ENCODE assay signal across 35 cellular contexts in the genomic region with DNA sequence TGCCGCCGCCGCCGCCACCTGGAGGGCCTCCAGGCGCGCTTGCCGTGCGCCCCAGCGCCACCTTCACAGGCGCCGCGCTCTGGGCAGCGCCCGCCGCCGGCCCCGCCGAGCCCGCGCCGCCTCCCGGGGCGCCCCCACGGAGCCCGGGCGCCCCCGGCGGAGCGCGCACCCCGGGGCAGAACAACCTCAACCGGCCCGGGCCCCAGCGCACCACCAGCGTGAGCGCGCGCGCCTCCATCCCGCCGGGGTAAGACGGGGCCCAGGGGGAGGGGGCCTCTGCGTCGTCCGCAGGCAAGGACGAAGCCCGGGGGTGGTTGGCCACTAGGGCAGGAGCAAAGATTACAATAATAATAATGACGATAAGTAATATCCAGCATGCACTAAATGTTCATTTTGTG. TPM values are rescaled to one million over a fixed set of nuclear protein-coding genes. Genes with fewer than 3 reads are reported as not detected.
DNase-seq lines count a peak whose midpoint lies in the region; ATAC-seq, FAIRE-seq and TF ChIP-seq lines count a peak whose summit lies in the region.
"Had no signal": no experiment of that assay in that cellular context is flagged by ENCODE, and none has a peak within 500 bp of the region (broad histone marks: within the 10 kb centered on the region; RNA-seq: fewer than 3 reads in every experiment).

No MANE protein-coding gene starts in this region.

- no peak overlapping the region for H4K8ac ChIP-seq in neuronal stem cell (ENCODE audit: low read depth, low read length)

- H3K9me3 ChIP-seq in DND-41 (ENCODE audit: insufficient read depth, low read length, severe bottlenecking) (no peaks in the 10 kb centered on the region), NT2/D1 (ENCODE audit: insufficient read depth, low read length) (no peaks in the 10 kb centered on the region), iPS-15b (ENCODE audit: control insufficient read depth, insufficient read depth, low read length) (no peaks in the 10 kb centered on the region), neuronal stem cell (replicated peaks in 1 of 2; ENCODE audit: control insufficient read depth in 2 of 2, insufficient read depth in 1 of 2, low read depth in 1 of 2, low read length in 2 of 2) (no peaks in the 10 kb centered on the region), aorta (ENCODE audit: control insufficient read depth, low read length) (no peaks in the 10 kb centered on the region)
- H3K9me3 ChIP-seq: adrenal gland; BLaER1 treated with 17β-estradiol and CSF1 and Interleukin-3, amounts not matched to agents 10 nM and 100 nM; body of pancreas; esophagus squamous epithelium; heart left ventricle; right lobe of liver; spleen; thyroid gland; vagina had no signal

- DNase-seq in DND-41 (no peak), NT2/D1 (ENCODE audit: low read depth, low spot score) (no peak), neuronal stem cell (ENCODE audit: low spot score) (no peak), GM12891 (ENCODE audit: insufficient read length, low spot score) (no peak), aorta (no peak), foreskin melanocyte (no peak), GM19240 (ENCODE audit: insufficient read length, low spot score) (no peak)
- DNase-seq: ACHN; activated CD4-positive, alpha-beta memory T cell treated with anti-CD3 and anti-CD28 coated beads, Interleukin-2, amount 10 ng/mL, durations not matched to agents 7 days and 5 days; activated CD8-positive, alpha-beta memory T cell treated with anti-CD3 and anti-CD28 coated beads, Interleukin-2, amount 50 U/mL, for 4 hours; activated naive CD4-positive, alpha-beta T cell treated with anti-CD3 and anti-CD28 coated beads for 36 hours; adrenal gland; body of pancreas; COR-L47; DMS79; esophagus squamous epithelium; foreskin keratinocyte; heart left ventricle; IMR-90; NCI-H1436 treated with DMSO at 0.1 percent for 48 hours; NCI-H2081 treated with DMSO at 0.1 percent for 48 hours; NCI-H345; SIG-M5; spleen; stimulated activated CD4-positive, alpha-beta T cell treated with anti-CD3 and anti-CD28 coated beads, Interleukin-2, amount 100 ng/mL, for 24 hours; thyroid gland had no signal

- no peak overlapping the region for H3K4ac ChIP-seq in neuronal stem cell (ENCODE audit: low read length)

- H3K18ac ChIP-seq in neuronal stem cell (ENCODE audit: low read length), result no peak overlapping the region

- intact Hi-C loops in aorta (cut with DNase I), result no loop called here

- no peak overlapping the region for H4K91ac ChIP-seq in neuronal stem cell (ENCODE audit: low read depth, low read length, poor library complexity)

- no peak overlapping the region for H2AK5ac ChIP-seq in neuronal stem cell (ENCODE audit: low read depth, low read length)

- H3K79me1 ChIP-seq in neuronal stem cell (ENCODE audit: low read depth, low read length), result no peaks in the 10 kb centered on the region

- no CpG with 5 or more reads among the region's 48 CpGs for WGBS in neuronal stem cell (ENCODE audit: extremely low coverage in 2 of 2, insufficient read length in 2 of 2, insufficient replicate concordance in 1 of 2), 2 donors
- WGBS in aorta, 2 donors, result 6% methylated on average over 26 to 48 of the region's 48 CpGs

- H2BK120ac ChIP-seq in neuronal stem cell (ENCODE audit: low read depth, low read length), result no peak overlapping the region

- H2BK5ac ChIP-seq in neuronal stem cell (ENCODE audit: low read length), result no peak overlapping the region

- H3K4me2 ChIP-seq in DND-41 (ENCODE audit: insufficient read depth, low read length) (no peak overlapping the region), neuronal stem cell (ENCODE audit: insufficient read depth, low read length, poor library complexity, severe bottlenecking) (peak overlapping the region; percentile 47)

- H3K9ac ChIP-seq in DND-41 (ENCODE audit: low read depth, low read length) (no peak overlapping the region), NT2/D1 (ENCODE audit: insufficient read length, low read depth) (no peak overlapping the region), iPS-15b (ENCODE audit: low read depth, low read length) (no peak overlapping the region), neuronal stem cell (ENCODE audit: low read depth, low read length, poor library complexity) (no peak overlapping the region)
- H3K9ac ChIP-seq: BLaER1 treated with 17β-estradiol and CSF1 and Interleukin-3, amounts not matched to agents 10 nM and 100 nM had no signal

- FAIRE-seq in GM12891 (lab: Jason Lieb, UNC), result no peak
- FAIRE-seq: GM18507 had no signal

- H2AFZ ChIP-seq in DND-41 (ENCODE audit: low read depth, low read length) (no peak overlapping the region), neuronal stem cell (ENCODE audit: low read length) (no peak overlapping the region)

- no peak overlapping the region for H2BK15ac ChIP-seq in neuronal stem cell (ENCODE audit: low read length)

- H3K4me1 ChIP-seq in DND-41 (ENCODE audit: insufficient read depth, low read length), result peaks cover 93% of the 10 kb centered on the region
- no peaks in the 10 kb centered on the region for H3K4me1 ChIP-seq in NT2/D1 (ENCODE audit: insufficient read depth, insufficient read length)
- peaks cover 2% of the 10 kb centered on the region for H3K4me1 ChIP-seq in iPS-15b (ENCODE audit: control insufficient read depth, insufficient read depth, low read length)
- peaks cover 0 to 2% of the 10 kb centered on the region in 2 donors for H3K4me1 ChIP-seq in neuronal stem cell (ENCODE audit: control insufficient read depth in 2 of 2, insufficient read depth in 1 of 2, low read depth in 1 of 2, low read length in 2 of 2)
- H3K4me1 ChIP-seq in aorta (ENCODE audit: control insufficient read depth in 1 of 2, insufficient read depth in 2 of 2, low read length in 2 of 2), result no peaks in the 10 kb centered on the region
- H3K4me1 ChIP-seq: body of pancreas, esophagus squamous epithelium, foreskin keratinocyte, heart left ventricle, vagina had no signal

- no peak for ATAC-seq in DND-41 (ENCODE audit: insufficient read depth, low read depth)
- no peak for ATAC-seq in aorta (ENCODE audit: low FRiP score)
- ATAC-seq: body of pancreas, HCT116, heart left ventricle, left lobe of liver, right lobe of liver had no signal

- H3K36me3 ChIP-seq in DND-41 (ENCODE audit: insufficient read depth, low read length) (peaks cover 97% of the 10 kb centered on the region), NT2/D1 (ENCODE audit: insufficient read depth, insufficient read length, low read length) (no peaks in the 10 kb centered on the region), iPS-15b (ENCODE audit: control insufficient read depth, insufficient read depth, low read length) (no peaks in the 10 kb centered on the region), neuronal stem cell (replicated peaks in 1 of 2; ENCODE audit: control insufficient read depth in 2 of 2, insufficient read depth in 2 of 2, low read length in 2 of 2) (no peaks in the 10 kb centered on the region), aorta (ENCODE audit: control insufficient read depth in 1 of 2, insufficient read depth in 2 of 2, low read length in 1 of 2) (no peaks in the 10 kb centered on the region)
- H3K36me3 ChIP-seq: adrenal gland, esophagus squamous epithelium, heart left ventricle, right lobe of liver, thyroid gland, vagina had no signal

- peaks cover 37% of the 10 kb centered on the region for H4K20me1 ChIP-seq in DND-41 (ENCODE audit: insufficient read depth, low read length)

- H3K14ac ChIP-seq in neuronal stem cell (ENCODE audit: low read length), result no peak overlapping the region

- H3K23ac ChIP-seq in neuronal stem cell (ENCODE audit: low read depth, low read length, poor library complexity), result no peak overlapping the region

- H3K27ac ChIP-seq in DND-41 (ENCODE audit: low read length) (peak overlapping the region; percentile 61), neuronal stem cell (replicated peaks; ENCODE audit: low read length) (no peak overlapping the region), aorta (ENCODE audit: low read depth in 1 of 2, low read length in 2 of 2) (no peak overlapping the region)
- H3K27ac ChIP-seq: adrenal gland; BLaER1 treated with 17β-estradiol and CSF1 and Interleukin-3, amounts not matched to agents 10 nM and 100 nM; body of pancreas; esophagus squamous epithelium; foreskin keratinocyte; heart left ventricle; right lobe of liver; thyroid gland; vagina had no signal

- no peak for TF ChIP-seq CTCF in DND-41 (IDR thresholded peaks at IDR 0.05; ENCODE audit: borderline replicate concordance, extremely low read depth, low read length, poor library complexity, severe bottlenecking)

- H3K4me3 ChIP-seq in DND-41 (ENCODE audit: low read depth in 1 of 2, low read length in 2 of 2), result no peak overlapping the region
- peak overlapping the region; percentile 39 for H3K4me3 ChIP-seq in NT2/D1 (ENCODE audit: insufficient read length, low read depth)
- H3K4me3 ChIP-seq in iPS-15b (ENCODE audit: low read depth, low read length), result peak overlapping the region; percentile 74
- no peak overlapping the region for H3K4me3 ChIP-seq in neuronal stem cell (ENCODE audit: low read length in 2 of 2)
- H3K4me3 ChIP-seq in aorta (ENCODE audit: low read length in 2 of 2), result no peak overlapping the region
- H3K4me3 ChIP-seq: adrenal gland; BLaER1 treated with 17β-estradiol and CSF1 and Interleukin-3, amounts not matched to agents 10 nM and 100 nM; body of pancreas; esophagus squamous epithelium; heart left ventricle; right lobe of liver; thyroid gland; vagina had no signal

- H3K27me3 ChIP-seq in DND-41 (ENCODE audit: insufficient read depth, low read length, poor library complexity), result no peaks in the 10 kb centered on the region
- peaks cover 57% of the 10 kb centered on the region for H3K27me3 ChIP-seq in NT2/D1 (ENCODE audit: insufficient read depth, insufficient read length)
- peaks cover 42% of the 10 kb centered on the region for H3K27me3 ChIP-seq in iPS-15b (ENCODE audit: control insufficient read depth, insufficient read depth, low read length)
- H3K27me3 ChIP-seq in neuronal stem cell (ENCODE audit: control insufficient read depth in 3 of 3, insufficient read depth in 3 of 3, low read depth in 1 of 3, low read length in 3 of 3), result peaks cover 4 to 44% (median 25%) of the 10 kb centered on the region in 3 experiments
- no peaks in the 10 kb centered on the region for H3K27me3 ChIP-seq in aorta (ENCODE audit: control insufficient read depth in 1 of 2, insufficient read depth in 2 of 2, low read length in 1 of 2)
- H3K27me3 ChIP-seq: adrenal gland, body of pancreas, right lobe of liver, thyroid gland, vagina had no signal

- H3K79me2 ChIP-seq in DND-41 (ENCODE audit: insufficient read depth, low read length), result peaks cover 97% of the 10 kb centered on the region

- H2BK12ac ChIP-seq in neuronal stem cell (ENCODE audit: low read length), result no peak overlapping the region

- TF ChIP-seq POLR2A in GM12891 (IDR thresholded peaks at IDR 0.05; ENCODE audit: low read depth, low read length), result no peak

TF ChIP-seq in GM12891, 5 proteins besides CTCF, POLR2A, EP300 and RAD21 (continues in another document):
- TF ChIP-seq POLR2AphosphoS5 (IDR thresholded peaks at IDR 0.05; ENCODE audit: low read depth, low read length) (no peak), POU2F2 (IDR thresholded peaks at IDR 0.05; ENCODE audit: low read depth, low read length) (no peak)

RNA-seq across cellular contexts. Expression of gene DTX1, which starts 21.3 kb away (rescaled TPM):
- 8.5 TPM for polyA plus RNA-seq in neuronal stem cell (2013, experiment 1 of 2)
- polyA plus RNA-seq in neuronal stem cell (2013, experiment 2 of 2), result 8.4 TPM
- polyA plus RNA-seq in GM12891 (2012; ENCODE audit: low read depth, missing spikeins), result 25.4 TPM
- total RNA-seq in aorta, result 1 to 10 TPM; 4.2 to 4.8 TPM
- under 1 TPM; 0.15 to 0.38 TPM for polyA plus RNA-seq in aorta
- total RNA-seq: foreskin keratinocyte, IMR-90 had no signal
- polyA plus RNA-seq: foreskin keratinocyte, IMR-90 had no signal

RNA-seq across cellular contexts. Expression of gene RASAL1, which starts 57.7 kb away (rescaled TPM):
- polyA plus RNA-seq in neuronal stem cell (2013, experiment 1 of 2), result 0.26 TPM
- polyA plus RNA-seq in neuronal stem cell (2013, experiment 2 of 2), result 0.19 TPM
- polyA plus RNA-seq in GM12891 (2012; ENCODE audit: low read depth, missing spikeins), result 0.73 TPM
- not detected for total RNA-seq in aorta
- polyA plus RNA-seq in aorta, result not detected
- total RNA-seq: heart left ventricle, IMR-90, mesenteric fat pad, myocyte had no signal
- polyA plus RNA-seq: foreskin keratinocyte, heart left ventricle, IMR-90 had no signal

Comparison
In these comparisons a context has a peak if more than half of its experiments do, and no peak if none do; other contexts are left out.
1. H3K4me3 ChIP-seq: peak in NT2/D1 (single experiment) and iPS-15b (single experiment); none in DND-41 (0 of 2), neuronal stem cell (0 of 2) and aorta (0 of 2).